13 cellular contexts compared by ENCODE assay signal in genomic region chr7:30562498-30562897, GRCh38. TPM values are rescaled to one million over a fixed set of nuclear protein-coding genes. Genes with fewer than 3 reads are reported as not detected.
DNase-seq lines count a peak whose midpoint lies in the region; ATAC-seq and TF ChIP-seq lines count a peak whose summit lies in the region.
"Had no signal": no experiment of that assay in that cellular context is flagged by ENCODE, and none has a peak within 500 bp of the region (broad histone marks: within the 10 kb centered on the region; RNA-seq: fewer than 3 reads in every experiment).

No MANE protein-coding gene starts in this region.

- peak overlapping the region; percentile 70 to 94 (median 81) for H3K27ac Mint-ChIP-seq in brain
- H3K27ac Mint-ChIP-seq: memory B cell had no signal

- peak in 1 of 2 experiments; percentile 36 for TF ChIP-seq CTCF in brain (conservative IDR thresholded peaks at IDR 0.05)

- H3K9me3 Mint-ChIP-seq in brain: no peaks in the 10 kb centered on the region
- H3K9me3 Mint-ChIP-seq: memory B cell had no signal

- peaks cover 14% of the 10 kb centered on the region for H3K36me3 Mint-ChIP-seq in brain

- H3K4me1 Mint-ChIP-seq in brain: peaks cover 32% of the 10 kb centered on the region

- H3K27me3 Mint-ChIP-seq in brain: peaks cover 3% of the 10 kb centered on the region
- H3K27me3 Mint-ChIP-seq: memory B cell had no signal

- ATAC-seq in HG03520 (IDR thresholded peaks at IDR 0.05; ENCODE audit: unreplicated experiment): no peak
- no peak for ATAC-seq in HG02884 (IDR thresholded peaks at IDR 0.05; ENCODE audit: unreplicated experiment)
- ATAC-seq in HG03469 (IDR thresholded peaks at IDR 0.05; ENCODE audit: unreplicated experiment): no peak

- peak overlapping the region in 1 of 5 experiments; percentile 17 for H3K4me3 Mint-ChIP-seq in brain
- H3K4me3 Mint-ChIP-seq: memory B cell had no signal

- DNase-seq in ELR (ENCODE audit: low read depth) (peak; percentile 37), NCI-H2227 (lab: John Stamatoyannopoulos, UW; ENCODE audit: unreplicated experiment) (peak; percentile 47), left kidney (ENCODE audit: low read depth, low spot score) (peak; percentile 30)
- DNase-seq in central memory CD4-positive, alpha-beta T cell: no peak
- DNase-seq: activated T-cell treated with anti-CD3 and anti-CD28 coated beads, Interleukin-2, amount 50 U/mL, for 1 hour; cerebellar nuclear complex; head of caudate nucleus; retina had no signal

RNA-seq across cellular contexts. Expression of gene GARS1, which starts 32.2 kb away (rescaled TPM):
- polyA plus RNA-seq in brain (ENCODE audit: insufficient read depth, low read depth, low replicate concordance): 124 TPM

RNA-seq across cellular contexts. Expression of gene GGCT, which starts 57.9 kb away (rescaled TPM):
- polyA plus RNA-seq in brain (ENCODE audit: insufficient read depth, low read depth, low replicate concordance): 49.3 TPM
